In genomic region chr10:132415255-132415654, GRCh38 we compare ENCODE assay signal across 20 cellular contexts. TPM values are rescaled to one million over a fixed set of nuclear protein-coding genes. Genes with fewer than 3 reads are reported as not detected.
DNase-seq lines count a peak whose midpoint lies in the region; ATAC-seq, FAIRE-seq and TF ChIP-seq lines count a peak whose summit lies in the region.
"Had no signal": no experiment of that assay in that cellular context is flagged by ENCODE, and none has a peak within 500 bp of the region (broad histone marks: within the 10 kb centered on the region; RNA-seq: fewer than 3 reads in every experiment).

No MANE protein-coding gene starts in this region.

- H3K36me3 ChIP-seq in astrocyte (ENCODE audit: insufficient read depth, low read length) (no peaks in the 10 kb centered on the region), lower lobe of right lung (peaks cover 10% of the 10 kb centered on the region)
- H3K36me3 ChIP-seq: uterus had no signal

- peaks cover 4% of the 10 kb centered on the region for H3K36me3 Mint-ChIP-seq in activated CD8-positive, alpha-beta T cell treated with anti-CD3 and anti-CD28 coated beads, Interleukin-2, amount 10 ng/mL, durations not matched to agents 7 days and 5 days (ENCODE audit: low read depth)
- no peaks in the 10 kb centered on the region for H3K36me3 Mint-ChIP-seq in activated CD8-positive, alpha-beta T cell treated with anti-CD3 and anti-CD28 coated beads for 36 hours (ENCODE audit: low read depth)
- no peaks in the 10 kb centered on the region for H3K36me3 Mint-ChIP-seq in astrocyte (ENCODE audit: low read depth, unreplicated experiment)
- peaks cover 8% of the 10 kb centered on the region for H3K36me3 Mint-ChIP-seq in memory B cell
- H3K36me3 Mint-ChIP-seq in stimulated activated effector memory CD8-positive, alpha-beta T cell treated with anti-CD3 and anti-CD28 coated beads, Interleukin-12 subunit alpha, Interleukin-12 subunit beta, amount 100 ng/mL, for 72 hours: no peaks in the 10 kb centered on the region

- H3K79me2 ChIP-seq in astrocyte (ENCODE audit: insufficient read depth, low read length): no peaks in the 10 kb centered on the region

- no peaks in the 10 kb centered on the region for H3K27me3 Mint-ChIP-seq in activated CD8-positive, alpha-beta T cell treated with anti-CD3 and anti-CD28 coated beads, Interleukin-2, amount 10 ng/mL, durations not matched to agents 7 days and 5 days (ENCODE audit: low read depth)
- H3K27me3 Mint-ChIP-seq in activated CD8-positive, alpha-beta T cell treated with anti-CD3 and anti-CD28 coated beads for 36 hours: no peaks in the 10 kb centered on the region
- H3K27me3 Mint-ChIP-seq in astrocyte (ENCODE audit: low read depth, unreplicated experiment): no peaks in the 10 kb centered on the region
- no peaks in the 10 kb centered on the region for H3K27me3 Mint-ChIP-seq in memory B cell

- H3K27ac Mint-ChIP-seq in activated CD8-positive, alpha-beta T cell treated with anti-CD3 and anti-CD28 coated beads, Interleukin-2, amount 10 ng/mL, durations not matched to agents 7 days and 5 days: peak overlapping the region; percentile 26
- no peak overlapping the region for H3K27ac Mint-ChIP-seq in activated CD8-positive, alpha-beta T cell treated with anti-CD3 and anti-CD28 coated beads for 36 hours
- H3K27ac Mint-ChIP-seq in astrocyte (ENCODE audit: unreplicated experiment) (no peak overlapping the region), memory B cell (peak overlapping the region; percentile 75)
- H3K27ac Mint-ChIP-seq in stimulated activated effector memory CD8-positive, alpha-beta T cell treated with anti-CD3 and anti-CD28 coated beads, Interleukin-12 subunit alpha, Interleukin-12 subunit beta, amount 100 ng/mL, for 72 hours: peak overlapping the region; percentile 4
- H3K27ac Mint-ChIP-seq: HFFc6 had no signal

- no peaks in the 10 kb centered on the region for H3K9me3 ChIP-seq in astrocyte (ENCODE audit: insufficient read depth, low read depth, low read length)
- no peaks in the 10 kb centered on the region for H3K9me3 ChIP-seq in lower lobe of right lung
- H3K9me3 ChIP-seq: uterus had no signal

- no peak overlapping the region for H2AFZ ChIP-seq in astrocyte (ENCODE audit: low read depth, low read length)

- H3K27me3 ChIP-seq in astrocyte (ENCODE audit: insufficient read depth, low read length) (no peaks in the 10 kb centered on the region), lower lobe of right lung (ENCODE audit: low read depth) (no peaks in the 10 kb centered on the region)
- H3K27me3 ChIP-seq: uterus had no signal

- no peak for FAIRE-seq in astrocyte (lab: Jason Lieb, UNC)
- FAIRE-seq: GM18507 had no signal

- CTCF ChIA-PET in activated CD8-positive, alpha-beta T cell treated with anti-CD3 and anti-CD28 coated beads, Interleukin-2, amount 10 ng/mL, durations not matched to agents 7 days and 5 days (lab: Charles Lee): no interaction called here
- CTCF ChIA-PET in activated CD8-positive, alpha-beta T cell treated with anti-CD3 and anti-CD28 coated beads for 36 hours (lab: Charles Lee): no interaction called here

- ATAC-seq in activated CD8-positive, alpha-beta T cell treated with anti-CD3 and anti-CD28 coated beads, Interleukin-2, amount 10 ng/mL, durations not matched to agents 7 days and 5 days: no peak
- no peak for ATAC-seq in activated CD8-positive, alpha-beta T cell treated with anti-CD3 and anti-CD28 coated beads for 36 hours
- ATAC-seq in memory B cell (ENCODE audit: low read depth) (no peak), lower lobe of right lung (no peak)
- no peak for ATAC-seq in stimulated activated effector memory CD8-positive, alpha-beta T cell treated with anti-CD3 and anti-CD28 coated beads, Interleukin-12 subunit alpha, Interleukin-12 subunit beta, amount 100 ng/mL, for 72 hours
- ATAC-seq: Right ventricle myocardium inferior had no signal

- H4K20me1 ChIP-seq in astrocyte (ENCODE audit: insufficient read depth, low read length): peaks cover 8% of the 10 kb centered on the region

- no peak overlapping the region for H3K9ac ChIP-seq in astrocyte (ENCODE audit: low read length)

- H3K4me2 ChIP-seq in astrocyte (ENCODE audit: low read length): no peak overlapping the region
- H3K4me2 ChIP-seq: smooth muscle cell had no signal

- H3K27ac ChIP-seq in astrocyte (ENCODE audit: low read depth, low read length): no peak overlapping the region
- no peak overlapping the region for H3K27ac ChIP-seq in lower lobe of right lung
- H3K27ac ChIP-seq: uterus had no signal

- intact Hi-C loops in activated CD8-positive, alpha-beta T cell treated with anti-CD3 and anti-CD28 coated beads for 36 hours (cut with micrococcal nuclease): no loop called here
- intact Hi-C loops in lower lobe of right lung (cut with DNase I): no loop called here

- no peak overlapping the region for H3K4me3 ChIP-seq in astrocyte (ENCODE audit: insufficient read depth, low read depth, low read length)
- no peak overlapping the region for H3K4me3 ChIP-seq in lower lobe of right lung
- H3K4me3 ChIP-seq: smooth muscle cell, uterus had no signal

- H3K4me1 Mint-ChIP-seq in activated CD8-positive, alpha-beta T cell treated with anti-CD3 and anti-CD28 coated beads, Interleukin-2, amount 10 ng/mL, durations not matched to agents 7 days and 5 days (ENCODE audit: low read depth): peaks cover 13% of the 10 kb centered on the region
- peaks cover 2% of the 10 kb centered on the region for H3K4me1 Mint-ChIP-seq in activated CD8-positive, alpha-beta T cell treated with anti-CD3 and anti-CD28 coated beads for 36 hours (ENCODE audit: low read depth)
- H3K4me1 Mint-ChIP-seq in astrocyte (ENCODE audit: low read depth, unreplicated experiment) (peaks cover 21% of the 10 kb centered on the region), memory B cell (peaks cover 26% of the 10 kb centered on the region)
- H3K4me1 Mint-ChIP-seq in stimulated activated effector memory CD8-positive, alpha-beta T cell treated with anti-CD3 and anti-CD28 coated beads, Interleukin-12 subunit alpha, Interleukin-12 subunit beta, amount 100 ng/mL, for 72 hours: peaks cover 21% of the 10 kb centered on the region

- TF ChIP-seq CTCF in activated CD8-positive, alpha-beta T cell treated with anti-CD3 and anti-CD28 coated beads for 36 hours (IDR thresholded peaks at IDR 0.05): no peak
- TF ChIP-seq CTCF in astrocyte (IDR thresholded peaks at IDR 0.05; ENCODE audit: insufficient read depth, low read depth, low read length): no peak
- TF ChIP-seq CTCF in lower lobe of right lung (IDR thresholded peaks at IDR 0.05): no peak

- no peaks in the 10 kb centered on the region for H3K9me3 Mint-ChIP-seq in activated CD8-positive, alpha-beta T cell treated with anti-CD3 and anti-CD28 coated beads, Interleukin-2, amount 10 ng/mL, durations not matched to agents 7 days and 5 days (ENCODE audit: insufficient read depth)
- H3K9me3 Mint-ChIP-seq in activated CD8-positive, alpha-beta T cell treated with anti-CD3 and anti-CD28 coated beads for 36 hours: no peaks in the 10 kb centered on the region
- H3K9me3 Mint-ChIP-seq in astrocyte (ENCODE audit: unreplicated experiment) (no peaks in the 10 kb centered on the region), memory B cell (no peaks in the 10 kb centered on the region)
- H3K9me3 Mint-ChIP-seq in stimulated activated effector memory CD8-positive, alpha-beta T cell treated with anti-CD3 and anti-CD28 coated beads, Interleukin-12 subunit alpha, Interleukin-12 subunit beta, amount 100 ng/mL, for 72 hours: no peaks in the 10 kb centered on the region
- H3K9me3 Mint-ChIP-seq: HFFc6 had no signal

- POLR2A ChIA-PET in activated CD8-positive, alpha-beta T cell treated with anti-CD3 and anti-CD28 coated beads, Interleukin-2, amount 10 ng/mL, durations not matched to agents 7 days and 5 days (lab: Charles Lee): no interaction called here
- POLR2A ChIA-PET in activated CD8-positive, alpha-beta T cell treated with anti-CD3 and anti-CD28 coated beads for 36 hours (lab: Charles Lee): no interaction called here

- H3K4me1 ChIP-seq in astrocyte (ENCODE audit: insufficient read depth, low read length): peaks cover 5% of the 10 kb centered on the region
- H3K4me1 ChIP-seq in lower lobe of right lung: peaks cover 78% of the 10 kb centered on the region

- no peak overlapping the region for H3K4me3 Mint-ChIP-seq in activated CD8-positive, alpha-beta T cell treated with anti-CD3 and anti-CD28 coated beads, Interleukin-2, amount 10 ng/mL, durations not matched to agents 7 days and 5 days
- no peak overlapping the region for H3K4me3 Mint-ChIP-seq in activated CD8-positive, alpha-beta T cell treated with anti-CD3 and anti-CD28 coated beads for 36 hours
- H3K4me3 Mint-ChIP-seq in astrocyte (ENCODE audit: unreplicated experiment) (peak overlapping the region; percentile 8), memory B cell (no peak overlapping the region)
- no peak overlapping the region for H3K4me3 Mint-ChIP-seq in stimulated activated effector memory CD8-positive, alpha-beta T cell treated with anti-CD3 and anti-CD28 coated beads, Interleukin-12 subunit alpha, Interleukin-12 subunit beta, amount 100 ng/mL, for 72 hours
- H3K4me3 Mint-ChIP-seq: HFFc6 had no signal

- DNase-seq in activated CD8-positive, alpha-beta T cell treated with anti-CD3 and anti-CD28 coated beads, Interleukin-2, amount 10 ng/mL, durations not matched to agents 7 days and 5 days: no peak
- DNase-seq in activated CD8-positive, alpha-beta T cell treated with anti-CD3 and anti-CD28 coated beads for 36 hours: no peak
- DNase-seq in astrocyte (ENCODE audit: low read depth) (no peak), memory B cell (ENCODE audit: low spot score in 2 of 2) (no peak), RPMI8226 (no peak), lower lobe of right lung (no peak), NCI-H146 (lab: John Stamatoyannopoulos, UW) (no peak)
- no peak for DNase-seq in stimulated activated effector memory CD8-positive, alpha-beta T cell treated with anti-CD3 and anti-CD28 coated beads, Interleukin-12 subunit alpha, Interleukin-12 subunit beta, amount 100 ng/mL, for 72 hours (ENCODE audit: low spot score in 2 of 2)
- DNase-seq: activated CD4-positive, alpha-beta T cell treated with anti-CD3 and anti-CD28 coated beads for 48 hours; activated CD8-positive, alpha-beta memory T cell treated with anti-CD3 and anti-CD28 coated beads, Interleukin-2, amount 50 U/mL, for 48 hours; activated effector memory CD4-positive, alpha-beta T cell treated with anti-CD3 and anti-CD28 coated beads, Interleukin-2, amount 50 U/mL, for 16 hours; amniotic stem cell; central memory CD4-positive, alpha-beta T cell; HFFc6; kidney glomerular epithelial cell; stimulated activated CD4-positive, alpha-beta T cell treated with anti-CD3 and anti-CD28 coated beads, Interleukin-4, amount 100 ng/mL, for 24 hours; uterus had no signal

RNA-seq across cellular contexts. Expression of gene PWWP2B, which starts 18.3 kb away (rescaled TPM):
- total RNA-seq in activated CD8-positive, alpha-beta T cell treated with anti-CD3 and anti-CD28 coated beads, Interleukin-2, amount 10 ng/mL, durations not matched to agents 7 days and 5 days: 10 to 100 TPM; 15.0 to 15.7 TPM
- total RNA-seq in activated CD8-positive, alpha-beta T cell treated with anti-CD3 and anti-CD28 coated beads for 36 hours: 1 to 10 TPM; 6.0 to 6.6 TPM
- total RNA-seq in astrocyte (12.0 and 14.1 TPM in 2 replicates), lower lobe of right lung (25.2 TPM)

Comparison
In these comparisons a context has a peak if more than half of its experiments do, and no peak if none do; other contexts are left out.
1. H3K27ac Mint-ChIP-seq: peak in activated CD8-positive, alpha-beta T cell treated with anti-CD3 and anti-CD28 coated beads, Interleukin-2, amount 10 ng/mL, durations not matched to agents 7 days and 5 days (single experiment), memory B cell (single experiment) and stimulated activated effector memory CD8-positive, alpha-beta T cell treated with anti-CD3 and anti-CD28 coated beads, Interleukin-12 subunit alpha, Interleukin-12 subunit beta, amount 100 ng/mL, for 72 hours (single experiment); none in activated CD8-positive, alpha-beta T cell treated with anti-CD3 and anti-CD28 coated beads for 36 hours (single experiment) and astrocyte (single experiment).